Comparison of ENCODE assay signal across 8 cellular contexts in the genomic region with DNA sequence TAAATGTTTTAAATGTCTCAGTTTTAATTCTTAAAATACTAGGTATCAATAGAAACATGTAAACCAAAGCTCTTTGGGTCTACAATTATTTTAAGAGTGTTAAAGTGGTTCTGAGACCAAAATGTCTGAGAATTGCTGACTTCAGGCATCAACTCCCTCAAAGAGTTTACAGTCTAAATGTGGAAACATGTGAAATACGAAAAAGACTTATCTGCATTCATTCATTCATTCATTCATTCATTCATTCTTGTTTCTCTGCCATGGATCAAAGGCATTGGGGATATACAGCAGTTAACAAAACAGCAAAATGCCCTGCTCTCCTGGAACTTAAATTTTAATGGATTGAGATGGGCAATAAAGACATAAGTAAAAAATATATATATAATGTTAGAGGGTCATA.
"Had no signal": no experiment of that assay in that cellular context is flagged by ENCODE, and none has a peak within 500 bp of the region (broad histone marks: within the 10 kb centered on the region; RNA-seq: fewer than 3 reads in every experiment).

No MANE protein-coding gene starts in this region.

- DNase-seq: IMR-90, KBM-7, KG1 had no signal

- H3K4me3 Mint-ChIP-seq: IgD-negative memory B cell had no signal

- H3K27ac ChIP-seq: HL-60, KMS-11 had no signal

- H3K4me2 ChIP-seq: KMS-11 had no signal

- H3K27me3 Mint-ChIP-seq: IgD-negative memory B cell had no signal

- FAIRE-seq: HepG2, HTR-8/SVneo had no signal

- H3K9ac ChIP-seq: KMS-11 had no signal

- H3K9me3 Mint-ChIP-seq: IgD-negative memory B cell had no signal

- ATAC-seq: HepG2 had no signal
